ENCODE assay signal across 1 cellular context in the genomic region with DNA sequence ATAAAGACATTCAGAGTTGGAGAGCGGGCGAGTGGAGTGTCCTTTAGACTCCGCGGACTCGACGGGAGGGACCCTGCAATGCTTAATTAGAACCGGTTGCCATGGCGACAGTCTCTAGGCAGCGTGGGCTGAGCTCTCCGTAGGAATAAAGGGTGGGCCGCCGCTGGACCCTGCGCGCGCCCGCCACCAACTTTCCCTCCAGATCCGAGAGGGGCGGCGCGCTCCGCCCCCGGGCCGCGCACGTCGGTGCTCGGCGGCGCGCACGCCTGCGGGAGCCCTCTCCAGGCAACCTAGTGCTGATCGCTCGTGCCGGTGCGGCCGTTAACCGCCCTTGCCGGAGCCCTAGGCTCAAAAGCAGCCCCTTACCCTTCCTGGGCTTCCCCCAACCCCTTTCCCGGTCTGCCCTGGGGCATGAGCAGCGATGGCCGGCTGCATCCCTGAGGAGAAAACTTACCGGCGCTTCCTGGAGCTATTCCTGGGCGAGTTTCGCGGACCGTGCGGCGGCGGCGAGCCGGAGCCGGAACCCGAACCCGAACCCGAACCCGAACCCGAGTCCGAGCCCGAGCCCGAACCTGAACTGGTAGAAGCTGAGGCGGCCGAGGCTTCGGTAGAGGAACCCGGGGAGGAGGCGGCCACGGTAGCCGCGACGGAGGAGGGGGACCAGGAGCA.
TF ChIP-seq lines count a peak whose summit lies in the region.

A gene (plus strand): TSS at position 278 of the 669 bp plus-strand sequence.

TF ChIP-seq in K562, 482 proteins besides CTCF, POLR2A, EP300 and RAD21 (continued from another document and continues in another):
- TF ChIP-seq, protein P1, sequence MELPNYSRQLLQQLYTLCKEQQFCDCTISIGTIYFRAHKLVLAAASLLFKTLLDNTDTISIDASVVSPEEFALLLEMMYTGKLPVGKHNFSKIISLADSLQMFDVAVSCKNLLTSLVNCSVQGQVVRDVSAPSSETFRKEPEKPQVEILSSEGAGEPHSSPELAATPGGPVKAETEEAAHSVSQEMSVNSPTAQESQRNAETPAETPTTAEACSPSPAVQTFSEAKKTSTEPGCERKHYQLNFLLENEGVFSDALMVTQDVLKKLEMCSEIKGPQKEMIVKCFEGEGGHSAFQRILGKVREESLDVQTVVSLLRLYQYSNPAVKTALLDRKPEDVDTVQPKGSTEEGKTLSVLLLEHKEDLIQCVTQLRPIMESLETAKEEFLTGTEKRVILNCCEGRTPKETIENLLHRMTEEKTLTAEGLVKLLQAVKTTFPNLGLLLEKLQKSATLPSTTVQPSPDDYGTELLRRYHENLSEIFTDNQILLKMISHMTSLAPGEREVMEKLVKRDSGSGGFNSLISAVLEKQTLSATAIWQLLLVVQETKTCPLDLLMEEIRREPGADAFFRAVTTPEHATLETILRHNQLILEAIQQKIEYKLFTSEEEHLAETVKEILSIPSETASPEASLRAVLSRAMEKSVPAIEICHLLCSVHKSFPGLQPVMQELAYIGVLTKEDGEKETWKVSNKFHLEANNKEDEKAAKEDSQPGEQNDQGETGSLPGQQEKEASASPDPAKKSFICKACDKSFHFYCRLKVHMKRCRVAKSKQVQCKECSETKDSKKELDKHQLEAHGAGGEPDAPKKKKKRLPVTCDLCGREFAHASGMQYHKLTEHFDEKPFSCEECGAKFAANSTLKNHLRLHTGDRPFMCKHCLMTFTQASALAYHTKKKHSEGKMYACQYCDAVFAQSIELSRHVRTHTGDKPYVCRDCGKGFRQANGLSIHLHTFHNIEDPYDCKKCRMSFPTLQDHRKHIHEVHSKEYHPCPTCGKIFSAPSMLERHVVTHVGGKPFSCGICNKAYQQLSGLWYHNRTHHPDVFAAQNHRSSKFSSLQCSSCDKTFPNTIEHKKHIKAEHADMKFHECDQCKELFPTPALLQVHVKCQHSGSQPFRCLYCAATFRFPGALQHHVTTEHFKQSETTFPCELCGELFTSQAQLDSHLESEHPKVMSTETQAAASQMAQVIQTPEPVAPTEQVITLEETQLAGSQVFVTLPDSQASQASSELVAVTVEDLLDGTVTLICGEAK (IDR thresholded peaks at IDR 0.05) = no peak
- TF ChIP-seq, protein P1 (CRISPR knock-in tag; IDR thresholded peaks at IDR 0.05) = no peak
- TF ChIP-seq PHF20 (IDR thresholded peaks at IDR 0.05; ENCODE audit: partially characterized antibody) (no peak), ZNF316 (IDR thresholded peaks at IDR 0.05) (no peak), ARHGAP35 (IDR thresholded peaks at IDR 0.05; ENCODE audit: partially characterized antibody) (no peak), LEF1 (IDR thresholded peaks at IDR 0.05) (no peak), SMAD4 (CRISPR knock-in tag; conservative IDR thresholded peaks at IDR 0.05) (peak; percentile 72), POLR3G (IDR thresholded peaks at IDR 0.05; ENCODE audit: extremely low read depth, insufficient read length, insufficient replicate concordance) (no peak), FIP1L1 (IDR thresholded peaks at IDR 0.05; ENCODE audit: low read depth, low read length, poor library complexity, severe bottlenecking) (no peak), ZNF133 (CRISPR knock-in tag; IDR thresholded peaks at IDR 0.05) (no peak), ZSCAN29 (IDR thresholded peaks at IDR 0.05) (no peak), COPS2 (conservative IDR thresholded peaks at IDR 0.05) (no peak), ZFX (CRISPR knock-in tag; IDR thresholded peaks at IDR 0.05) (0 out of 2 replicates have a peak, but pooled peaks have one; percentile 15), KAT8 (IDR thresholded peaks at IDR 0.05; ENCODE audit: low read depth) (no peak), ZBTB8A (IDR thresholded peaks at IDR 0.05; ENCODE audit: partially characterized antibody) (no peak), KDM5B (IDR thresholded peaks at IDR 0.05; ENCODE audit: insufficient replicate concordance, low read depth, low read length) (peak; percentile 27), KDM1A (IDR thresholded peaks at IDR 0.05) (no peak), SMARCC2 (IDR thresholded peaks at IDR 0.05; ENCODE audit: low read depth) (no peak), TAL1 (IDR thresholded peaks at IDR 0.05) (no peak), CHD2 (IDR thresholded peaks at IDR 0.05; ENCODE audit: low read depth, low read length) (no peak), HNRNPUL1 (IDR thresholded peaks at IDR 0.05; ENCODE audit: low read length) (no peak), CBFA2T2 (conservative IDR thresholded peaks at IDR 0.05) (no peak), ZNF778 (CRISPR knock-in tag; IDR thresholded peaks at IDR 0.05) (no peak), SUPT5H (IDR thresholded peaks at IDR 0.05) (no peak), NONO (IDR thresholded peaks at IDR 0.05; ENCODE audit: low read depth in 2 of 2, low read length in 1 of 2) (no peak), LARP7 (IDR thresholded peaks at IDR 0.05) (no peak), FUS (optimal IDR thresholded peaks at IDR 0.05; ENCODE audit: low read depth, low read length) (no peak), U2AF2 (optimal IDR thresholded peaks at IDR 0.05; ENCODE audit: low read depth, low read length) (no peak), CTBP1 (IDR thresholded peaks at IDR 0.05; ENCODE audit: borderline replicate concordance) (peak; percentile 63; the same call in 1 of the 2 replicates), GATA2 (CRISPR knock-in tag; IDR thresholded peaks at IDR 0.05) (no peak), SAFB (IDR thresholded peaks at IDR 0.05; ENCODE audit: borderline replicate concordance, low read depth, low read length) (no peak), NR1H2 (CRISPR knock-in tag; IDR thresholded peaks at IDR 0.05) (peak; percentile 90; the same call in 1 of the 2 replicates), RCOR1 (IDR thresholded peaks at IDR 0.05; ENCODE audit: borderline replicate concordance in 1 of 2, low read depth in 2 of 2, low read length in 2 of 2) (peak in 1 of 2 experiments; percentile 10; a peak in 1 of 4 replicates), SAP30 (IDR thresholded peaks at IDR 0.05; ENCODE audit: borderline replicate concordance, insufficient read depth, low read depth, low read length, poor library complexity, severe bottlenecking) (peak; percentile 44), ZNF561 (CRISPR knock-in tag; conservative IDR thresholded peaks at IDR 0.05) (no peak), OTX1 (CRISPR knock-in tag; IDR thresholded peaks at IDR 0.05) (no peak), ILK (tag; IDR thresholded peaks at IDR 0.05; ENCODE audit: borderline replicate concordance, low read depth) (no peak), JUND (IDR thresholded peaks at IDR 0.05; ENCODE audit: borderline replicate concordance, low read depth, low read length) (no peak), JUND (tag; IDR thresholded peaks at IDR 0.05; ENCODE audit: borderline replicate concordance, low read depth, low read length) (peak; percentile 30; the same call in 1 of the 3 replicates), ELF1 (tag; IDR thresholded peaks at IDR 0.05) (no peak)
- TF ChIP-seq, protein P2, sequence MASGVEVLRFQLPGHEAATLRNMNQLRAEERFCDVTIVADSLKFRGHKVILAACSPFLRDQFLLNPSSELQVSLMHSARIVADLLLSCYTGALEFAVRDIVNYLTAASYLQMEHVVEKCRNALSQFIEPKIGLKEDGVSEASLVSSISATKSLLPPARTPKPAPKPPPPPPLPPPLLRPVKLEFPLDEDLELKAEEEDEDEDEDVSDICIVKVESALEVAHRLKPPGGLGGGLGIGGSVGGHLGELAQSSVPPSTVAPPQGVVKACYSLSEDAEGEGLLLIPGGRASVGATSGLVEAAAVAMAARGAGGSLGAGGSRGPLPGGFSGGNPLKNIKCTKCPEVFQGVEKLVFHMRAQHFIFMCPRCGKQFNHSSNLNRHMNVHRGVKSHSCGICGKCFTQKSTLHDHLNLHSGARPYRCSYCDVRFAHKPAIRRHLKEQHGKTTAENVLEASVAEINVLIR (CRISPR knock-in tag; IDR thresholded peaks at IDR 0.05) = no peak
- TF ChIP-seq, protein P3, sequence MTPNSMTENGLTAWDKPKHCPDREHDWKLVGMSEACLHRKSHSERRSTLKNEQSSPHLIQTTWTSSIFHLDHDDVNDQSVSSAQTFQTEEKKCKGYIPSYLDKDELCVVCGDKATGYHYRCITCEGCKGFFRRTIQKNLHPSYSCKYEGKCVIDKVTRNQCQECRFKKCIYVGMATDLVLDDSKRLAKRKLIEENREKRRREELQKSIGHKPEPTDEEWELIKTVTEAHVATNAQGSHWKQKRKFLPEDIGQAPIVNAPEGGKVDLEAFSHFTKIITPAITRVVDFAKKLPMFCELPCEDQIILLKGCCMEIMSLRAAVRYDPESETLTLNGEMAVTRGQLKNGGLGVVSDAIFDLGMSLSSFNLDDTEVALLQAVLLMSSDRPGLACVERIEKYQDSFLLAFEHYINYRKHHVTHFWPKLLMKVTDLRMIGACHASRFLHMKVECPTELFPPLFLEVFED (CRISPR knock-in tag; conservative IDR thresholded peaks at IDR 0.05) = no peak
- TF ChIP-seq, protein P4, sequence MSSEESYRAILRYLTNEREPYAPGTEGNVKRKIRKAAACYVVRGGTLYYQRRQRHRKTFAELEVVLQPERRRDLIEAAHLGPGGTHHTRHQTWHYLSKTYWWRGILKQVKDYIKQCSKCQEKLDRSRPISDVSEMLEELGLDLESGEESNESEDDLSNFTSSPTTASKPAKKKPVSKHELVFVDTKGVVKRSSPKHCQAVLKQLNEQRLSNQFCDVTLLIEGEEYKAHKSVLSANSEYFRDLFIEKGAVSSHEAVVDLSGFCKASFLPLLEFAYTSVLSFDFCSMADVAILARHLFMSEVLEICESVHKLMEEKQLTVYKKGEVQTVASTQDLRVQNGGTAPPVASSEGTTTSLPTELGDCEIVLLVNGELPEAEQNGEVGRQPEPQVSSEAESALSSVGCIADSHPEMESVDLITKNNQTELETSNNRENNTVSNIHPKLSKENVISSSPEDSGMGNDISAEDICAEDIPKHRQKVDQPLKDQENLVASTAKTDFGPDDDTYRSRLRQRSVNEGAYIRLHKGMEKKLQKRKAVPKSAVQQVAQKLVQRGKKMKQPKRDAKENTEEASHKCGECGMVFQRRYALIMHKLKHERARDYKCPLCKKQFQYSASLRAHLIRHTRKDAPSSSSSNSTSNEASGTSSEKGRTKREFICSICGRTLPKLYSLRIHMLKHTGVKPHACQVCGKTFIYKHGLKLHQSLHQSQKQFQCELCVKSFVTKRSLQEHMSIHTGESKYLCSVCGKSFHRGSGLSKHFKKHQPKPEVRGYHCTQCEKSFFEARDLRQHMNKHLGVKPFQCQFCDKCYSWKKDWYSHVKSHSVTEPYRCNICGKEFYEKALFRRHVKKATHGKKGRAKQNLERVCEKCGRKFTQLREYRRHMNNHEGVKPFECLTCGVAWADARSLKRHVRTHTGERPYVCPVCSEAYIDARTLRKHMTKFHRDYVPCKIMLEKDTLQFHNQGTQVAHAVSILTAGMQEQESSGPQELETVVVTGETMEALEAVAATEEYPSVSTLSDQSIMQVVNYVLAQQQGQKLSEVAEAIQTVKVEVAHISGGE (CRISPR knock-in tag; IDR thresholded peaks at IDR 0.05) = peak in 2 of 3 experiments; percentile 65 to 79; a peak in 4 of 6 replicates
- TF ChIP-seq, protein P5, sequence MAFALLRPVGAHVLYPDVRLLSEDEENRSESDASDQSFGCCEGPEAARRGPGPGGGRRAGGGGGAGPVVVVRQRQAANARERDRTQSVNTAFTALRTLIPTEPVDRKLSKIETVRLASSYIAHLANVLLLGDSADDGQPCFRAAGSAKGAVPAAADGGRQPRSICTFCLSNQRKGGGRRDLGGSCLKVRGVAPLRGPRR (CRISPR knock-in tag; IDR thresholded peaks at IDR 0.05) = no peak
- TF ChIP-seq, protein P6, sequence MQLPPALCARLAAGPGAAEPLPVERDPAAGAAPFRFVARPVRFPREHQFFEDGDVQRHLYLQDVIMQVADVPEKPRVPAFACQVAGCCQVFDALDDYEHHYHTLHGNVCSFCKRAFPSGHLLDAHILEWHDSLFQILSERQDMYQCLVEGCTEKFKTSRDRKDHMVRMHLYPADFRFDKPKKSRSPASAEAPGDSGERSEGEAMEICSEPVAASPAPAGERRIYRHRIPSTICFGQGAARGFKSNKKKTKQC (CRISPR knock-in tag; IDR thresholded peaks at IDR 0.05) = peak; percentile 92
- TF ChIP-seq, protein P7, sequence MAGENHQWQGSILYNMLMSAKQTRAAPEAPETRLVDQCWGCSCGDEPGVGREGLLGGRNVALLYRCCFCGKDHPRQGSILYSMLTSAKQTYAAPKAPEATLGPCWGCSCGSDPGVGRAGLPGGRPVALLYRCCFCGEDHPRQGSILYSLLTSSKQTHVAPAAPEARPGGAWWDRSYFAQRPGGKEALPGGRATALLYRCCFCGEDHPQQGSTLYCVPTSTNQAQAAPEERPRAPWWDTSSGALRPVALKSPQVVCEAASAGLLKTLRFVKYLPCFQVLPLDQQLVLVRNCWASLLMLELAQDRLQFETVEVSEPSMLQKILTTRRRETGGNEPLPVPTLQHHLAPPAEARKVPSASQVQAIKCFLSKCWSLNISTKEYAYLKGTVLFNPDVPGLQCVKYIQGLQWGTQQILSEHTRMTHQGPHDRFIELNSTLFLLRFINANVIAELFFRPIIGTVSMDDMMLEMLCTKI (IDR thresholded peaks at IDR 0.05; ENCODE audit: partially characterized antibody) = no peak
- TF ChIP-seq, protein P8, sequence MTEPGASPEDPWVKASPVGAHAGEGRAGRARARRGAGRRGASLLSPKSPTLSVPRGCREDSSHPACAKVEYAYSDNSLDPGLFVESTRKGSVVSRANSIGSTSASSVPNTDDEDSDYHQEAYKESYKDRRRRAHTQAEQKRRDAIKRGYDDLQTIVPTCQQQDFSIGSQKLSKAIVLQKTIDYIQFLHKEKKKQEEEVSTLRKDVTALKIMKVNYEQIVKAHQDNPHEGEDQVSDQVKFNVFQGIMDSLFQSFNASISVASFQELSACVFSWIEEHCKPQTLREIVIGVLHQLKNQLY (CRISPR knock-in tag; conservative IDR thresholded peaks at IDR 0.05) = no peak
